3 cellular contexts compared by ENCODE assay signal in genomic region chr15:68422403-68423145, GRCh38. TPM values are rescaled to one million over a fixed set of nuclear protein-coding genes. Genes with fewer than 3 reads are reported as not detected.
"Had no signal": no experiment of that assay in that cellular context is flagged by ENCODE, and none has a peak within 500 bp of the region (broad histone marks: within the 10 kb centered on the region; RNA-seq: fewer than 3 reads in every experiment).

No MANE protein-coding gene starts in this region.

RNA-seq across cellular contexts. Expression of gene ITGA11, which starts 9.4 kb away (rescaled TPM):
- total RNA-seq: activated B cell treated with CpG ODN at 0.5 μM for 24 hours, foreskin keratinocyte, natural killer cell had no signal
- polyA plus RNA-seq: foreskin keratinocyte had no signal
